In genomic region chr13:38398810-38399493, GRCh38 we compare ENCODE assay signal across 12 cellular contexts. TPM values are rescaled to one million over a fixed set of nuclear protein-coding genes. Genes with fewer than 3 reads are reported as not detected.
DNase-seq lines count a peak whose midpoint lies in the region; ATAC-seq and TF ChIP-seq lines count a peak whose summit lies in the region.
"Had no signal": no experiment of that assay in that cellular context is flagged by ENCODE, and none has a peak within 500 bp of the region (broad histone marks: within the 10 kb centered on the region; RNA-seq: fewer than 3 reads in every experiment).

No MANE protein-coding gene starts in this region.

- H3K9me3 ChIP-seq in H9 (ENCODE audit: control insufficient read depth, low read depth, low read length): no peaks in the 10 kb centered on the region
- H3K9me3 ChIP-seq in hepatocyte (ENCODE audit: low read depth): no peaks in the 10 kb centered on the region

- H3K56ac ChIP-seq in H9 (ENCODE audit: insufficient read length, low read depth, low read length): no peak overlapping the region

- H4K8ac ChIP-seq in H9 (replicated peaks; ENCODE audit: insufficient read length, low read depth, low read length): no peak overlapping the region

- no peak overlapping the region for H3K4me2 ChIP-seq in H9 (ENCODE audit: insufficient read depth, insufficient read length, low read length)
- H3K4me2 ChIP-seq in hepatocyte: no peak overlapping the region

- no peak for TF ChIP-seq CTCF in H9 (conservative IDR thresholded peaks at IDR 0.05)
- no peak for TF ChIP-seq CTCF in hepatocyte (IDR thresholded peaks at IDR 0.05; ENCODE audit: poor library complexity)

- H3K27ac Mint-ChIP-seq in H9: no peak overlapping the region
- no peak overlapping the region for H3K27ac Mint-ChIP-seq in T-helper 2 cell treated with Interferon-gamma antibody and Interleukin-4, amounts not matched to agents 5 μg/mL and 100 μg/mL, for 36 hours
- H3K27ac Mint-ChIP-seq: CD8-positive, alpha-beta T cell; WTC11 had no signal

- no peaks in the 10 kb centered on the region for H3K79me1 ChIP-seq in H9 (ENCODE audit: insufficient read depth, low read depth, low read length, poor library complexity, severe bottlenecking)

- H4K91ac ChIP-seq in H9 (ENCODE audit: insufficient read length, low read depth, low read length): no peak overlapping the region

- no peak overlapping the region for H2BK120ac ChIP-seq in H9 (ENCODE audit: low read depth, low read length, poor library complexity, severe bottlenecking)

- H3K9me3 Mint-ChIP-seq in H9: no peaks in the 10 kb centered on the region
- H3K9me3 Mint-ChIP-seq in T-helper 2 cell treated with Interferon-gamma antibody and Interleukin-4, amounts not matched to agents 5 μg/mL and 100 μg/mL, for 36 hours: no peaks in the 10 kb centered on the region
- H3K9me3 Mint-ChIP-seq: CD8-positive, alpha-beta T cell had no signal

- H3K4me3 Mint-ChIP-seq in H9: no peak overlapping the region
- peak overlapping the region; percentile 32 for H3K4me3 Mint-ChIP-seq in T-helper 2 cell treated with Interferon-gamma antibody and Interleukin-4, amounts not matched to agents 5 μg/mL and 100 μg/mL, for 36 hours
- H3K4me3 Mint-ChIP-seq: CD8-positive, alpha-beta T cell; WTC11 had no signal

- no peak overlapping the region for H2BK20ac ChIP-seq in H9 (ENCODE audit: low read depth, low read length, poor library complexity, severe bottlenecking)

- no peaks in the 10 kb centered on the region for H3K9me2 ChIP-seq in hepatocyte (replicated peaks; ENCODE audit: insufficient read depth)

- H4K5ac ChIP-seq in H9 (ENCODE audit: insufficient read length, low read depth, low read length): no peak overlapping the region

- H2BK12ac ChIP-seq in H9 (ENCODE audit: insufficient read length, low read depth, low read length): peak overlapping the region; percentile 57

- H4K20me1 ChIP-seq in H9 (ENCODE audit: control insufficient read depth, insufficient read depth, insufficient read length): no peaks in the 10 kb centered on the region
- no peaks in the 10 kb centered on the region for H4K20me1 ChIP-seq in hepatocyte (ENCODE audit: insufficient read depth, poor library complexity, severe bottlenecking)

- no peaks in the 10 kb centered on the region for H3K79me2 ChIP-seq in H9 (ENCODE audit: insufficient read depth, low read length)
- no peaks in the 10 kb centered on the region for H3K79me2 ChIP-seq in hepatocyte

- H3K27ac ChIP-seq in H9 (ENCODE audit: insufficient read length, low read depth, low read length): no peak overlapping the region
- no peak overlapping the region for H3K27ac ChIP-seq in hepatocyte

- no peak overlapping the region for H3K23ac ChIP-seq in H9 (ENCODE audit: insufficient read length, low read depth, low read length)

- H2BK15ac ChIP-seq in H9 (ENCODE audit: low read depth, low read length): no peak overlapping the region

- no peak overlapping the region for H3K4ac ChIP-seq in H9 (ENCODE audit: low read depth, low read length)

- no peak overlapping the region for H3K18ac ChIP-seq in H9 (ENCODE audit: insufficient read length, low read depth, low read length)

- H3K4me3 ChIP-seq in hepatocyte: no peak overlapping the region
- H3K4me3 ChIP-seq: GM12878 had no signal

- no peaks in the 10 kb centered on the region for H3K23me2 ChIP-seq in H9 (ENCODE audit: insufficient read length, low read depth, low read length, poor library complexity, severe bottlenecking)

- H3K27me3 Mint-ChIP-seq in H9 (ENCODE audit: low read depth): no peaks in the 10 kb centered on the region; the same call in 1 of the 2 replicates
- peaks cover 3% of the 10 kb centered on the region for H3K27me3 Mint-ChIP-seq in T-helper 2 cell treated with Interferon-gamma antibody and Interleukin-4, amounts not matched to agents 5 μg/mL and 100 μg/mL, for 36 hours (ENCODE audit: low read depth)

- no peak for ATAC-seq in HG02678 (IDR thresholded peaks at IDR 0.05; ENCODE audit: unreplicated experiment)
- no peak for ATAC-seq in HG02763 (IDR thresholded peaks at IDR 0.05; ENCODE audit: unreplicated experiment)
- ATAC-seq in GM21825 (IDR thresholded peaks at IDR 0.05; ENCODE audit: unreplicated experiment): no peak
- ATAC-seq: CD8-positive, alpha-beta T cell; GM12878; WTC11 had no signal

- no peaks in the 10 kb centered on the region for H3K36me3 Mint-ChIP-seq in H9 (ENCODE audit: insufficient read depth in 1 of 3, low read depth in 3 of 3)
- H3K36me3 Mint-ChIP-seq in T-helper 2 cell treated with Interferon-gamma antibody and Interleukin-4, amounts not matched to agents 5 μg/mL and 100 μg/mL, for 36 hours (ENCODE audit: low read depth): no peaks in the 10 kb centered on the region
- H3K36me3 Mint-ChIP-seq: CD8-positive, alpha-beta T cell; WTC11 had no signal

- H3K14ac ChIP-seq in H9 (ENCODE audit: insufficient read depth, low read length): no peak overlapping the region

- H3K27me3 ChIP-seq in H9 (ENCODE audit: insufficient read depth, low read length) (no peaks in the 10 kb centered on the region), hepatocyte (no peaks in the 10 kb centered on the region)

- DNase-seq in AG08396 (ENCODE audit: low spot score) (peak; percentile 20), H9 (no peak), hepatocyte (ENCODE audit: low spot score) (peak; percentile 15)
- peak; percentile 15 for DNase-seq in T-helper 2 cell treated with Interferon-gamma antibody and Interleukin-4, amounts not matched to agents 5 μg/mL and 100 μg/mL, for 36 hours (ENCODE audit: low spot score)
- DNase-seq in stimulated activated naive CD4-positive, alpha-beta T cell (lab: John Stamatoyannopoulos, UW): no peak
- DNase-seq: activated effector memory CD4-positive, alpha-beta T cell treated with Interleukin-2 at 50 U/mL for 16 hours; CD8-positive, alpha-beta T cell had no signal

- H2AK5ac ChIP-seq in H9 (ENCODE audit: insufficient read length, low read length): no peak overlapping the region

- H2BK5ac ChIP-seq in H9 (ENCODE audit: insufficient read length, low read length): no peak overlapping the region

- H3K36me3 ChIP-seq in hepatocyte (replicated peaks; ENCODE audit: insufficient read depth, low read depth): no peaks in the 10 kb centered on the region

- no peak overlapping the region for H3K9ac ChIP-seq in H9 (ENCODE audit: extremely low read depth, insufficient read length, low read length)

- peaks cover 0 to 6% of the 10 kb centered on the region in 2 experiments; a peak in 2 of 4 replicates for H3K4me1 Mint-ChIP-seq in H9
- H3K4me1 Mint-ChIP-seq in T-helper 2 cell treated with Interferon-gamma antibody and Interleukin-4, amounts not matched to agents 5 μg/mL and 100 μg/mL, for 36 hours (ENCODE audit: low read depth): peaks cover 5% of the 10 kb centered on the region
- H3K4me1 Mint-ChIP-seq: WTC11 had no signal

- no peaks in the 10 kb centered on the region for H3K4me1 ChIP-seq in H9 (ENCODE audit: insufficient read depth, low read length)
- H3K4me1 ChIP-seq in hepatocyte (ENCODE audit: insufficient read depth): peaks cover 10% of the 10 kb centered on the region

- H3T11ph ChIP-seq in H9 (ENCODE audit: low read length): no peak overlapping the region

- no peak overlapping the region for H2AFZ ChIP-seq in H9 (ENCODE audit: low read length)
- no peak overlapping the region for H2AFZ ChIP-seq in hepatocyte

- no CpG with 5 or more reads among the region's 3 CpGs for WGBS in H9 (ENCODE audit: extremely low coverage, insufficient read length, low lambda C conversion rate)
- WGBS in hepatocyte (ENCODE audit: low lambda C conversion rate, missing lambda C conversion rate): 58% methylated on average over 3 of the region's 3 CpGs

RNA-seq across cellular contexts. Expression of gene UFM1, which starts 49.3 kb away (rescaled TPM):
- total RNA-seq in H9 (2021): 54.6 and 57.3 TPM in 2 replicates
- total RNA-seq in hepatocyte: 128 and 129 TPM in 2 replicates
- polyA plus RNA-seq in hepatocyte: 80.4 and 89.5 TPM in 2 replicates

Comparison
In these comparisons a context has a peak if more than half of its experiments do, and no peak if none do; other contexts are left out.
1. DNase-seq: peak in AG08396 (single experiment), T-helper 2 cell treated with Interferon-gamma antibody and Interleukin-4, amounts not matched to agents 5 μg/mL and 100 μg/mL, for 36 hours (single experiment) and hepatocyte (single experiment); none in H9 (single experiment) and stimulated activated naive CD4-positive, alpha-beta T cell (0 of 6).